Comparison of ENCODE assay signal across 18 cellular contexts in the genomic region with DNA sequence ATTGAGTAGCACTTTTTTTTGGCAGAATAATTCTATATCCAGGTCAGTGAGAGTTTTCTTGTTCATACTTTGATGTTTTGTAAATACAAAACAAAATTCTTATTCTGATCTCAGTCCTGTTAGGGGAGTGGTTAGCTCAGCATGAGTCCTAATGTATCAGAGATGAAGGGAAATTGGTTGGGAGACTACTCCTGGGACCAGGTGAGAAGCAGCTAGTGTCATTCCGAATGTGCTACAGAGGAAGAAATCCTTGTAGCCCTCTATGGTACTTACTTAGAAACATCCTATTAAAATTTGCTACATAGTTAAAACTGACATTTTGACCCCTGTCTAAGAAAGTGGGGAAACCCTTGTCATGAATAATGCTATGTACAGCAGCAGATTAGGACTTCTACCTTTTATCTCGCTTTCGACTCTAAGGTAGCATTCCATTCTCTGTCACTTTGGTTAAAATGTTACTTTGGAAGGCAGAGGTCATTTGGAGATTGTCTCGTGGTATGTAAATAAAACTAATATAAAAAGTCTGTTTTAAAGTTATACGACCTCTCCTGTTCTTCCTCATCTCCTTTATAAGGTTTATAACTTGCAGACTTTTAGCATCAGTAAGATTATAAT.
A peak's percentile ranks its signal among the peaks of the same experiment; 100 is the strongest.
DNase-seq lines count a peak whose midpoint lies in the region; ATAC-seq, FAIRE-seq and TF ChIP-seq lines count a peak whose summit lies in the region.
"Had no signal": no experiment of that assay in that cellular context is flagged by ENCODE, and none has a peak within 500 bp of the region (broad histone marks: within the 10 kb centered on the region; RNA-seq: fewer than 3 reads in every experiment).

No MANE protein-coding gene starts in this region.

- no peak for DNase-seq in A549 (ENCODE audit: low read depth in 1 of 2, low spot score in 1 of 2)
- peak; percentile 12 for DNase-seq in epithelial cell of proximal tubule (ENCODE audit: low read depth)
- DNase-seq in left lobe of liver (ENCODE audit: low spot score) = no peak
- DNase-seq in pancreas = no peak
- DNase-seq in NCI-H1694 treated with DMSO at 0.1 percent for 48 hours (lab: John Stamatoyannopoulos, UW) = no peak
- DNase-seq in SHP77 (lab: John Stamatoyannopoulos, UW) = no peak
- DNase-seq in cerebellar cortex (ENCODE audit: low spot score) = no peak
- DNase-seq: Calu3; CD4-positive, alpha-beta memory T cell; GDM1; NCI-H1105 treated with DMSO at 0.1 percent for 48 hours; NCI-H2081; NCI-H2171; NCI-H526; Right ventricle myocardium superior had no signal

- no peak for TF ChIP-seq POLR2A in A549 (IDR thresholded peaks at IDR 0.05; ENCODE audit: low read length)

- FAIRE-seq in A549 (lab: Jason Lieb, UNC) = no peak
- peak; percentile 67 for FAIRE-seq in pancreas (lab: Jason Lieb, UNC)

- H3K4me2 ChIP-seq in A549 = peak overlapping the region; percentile 47
- H3K4me2 ChIP-seq: BLaER1 treated with 17β-estradiol and CSF1 and Interleukin-3, amounts not matched to agents 10 nM and 100 nM had no signal

- no peak overlapping the region for H3K4me3 ChIP-seq in A549
- no peak overlapping the region for H3K4me3 ChIP-seq in epithelial cell of proximal tubule (ENCODE audit: low read depth, low read length)
- no peak overlapping the region for H3K4me3 ChIP-seq in pancreas
- H3K4me3 ChIP-seq: BLaER1 treated with 17β-estradiol and CSF1 and Interleukin-3, amounts not matched to agents 10 nM and 100 nM had no signal

- no peak for TF ChIP-seq CTCF in A549 (IDR thresholded peaks at IDR 0.05)
- TF ChIP-seq CTCF in epithelial cell of proximal tubule (conservative IDR thresholded peaks at IDR 0.05; ENCODE audit: low read depth, low read length) = no peak
- TF ChIP-seq CTCF in pancreas (IDR thresholded peaks at IDR 0.05) = no peak

- CTCF ChIA-PET in A549 (lab: Yijun Ruan, JAX) = no interaction called here

- H3K27me3 ChIP-seq in pancreas = no peaks in the 10 kb centered on the region
- H3K27me3 ChIP-seq: BLaER1 treated with 17β-estradiol and CSF1 and Interleukin-3, amounts not matched to agents 10 nM and 100 nM had no signal

- no peaks in the 10 kb centered on the region for H3K36me3 ChIP-seq in pancreas
- H3K36me3 ChIP-seq: BLaER1 treated with 17β-estradiol and CSF1 and Interleukin-3, amounts not matched to agents 10 nM and 100 nM had no signal

- WGBS in A549 (ENCODE audit: missing lambda C conversion rate) = 46% methylated on average over 5 of the region's 5 CpGs
- WGBS in pancreas, 2 donors = 17 to 19% methylated on average over 5 of the region's 5 CpGs

- no peak for ATAC-seq in A549
- peak; percentile 88 for ATAC-seq in left lobe of liver
- peak; percentile 47 to 81 (median 66) for ATAC-seq in pancreas
- ATAC-seq in esophagus mucosa = no peak

- POLR2A ChIA-PET in A549 (lab: Yijun Ruan, JAX) = no interaction called here

- H3K9me3 ChIP-seq in A549 (no peaks in the 10 kb centered on the region), pancreas (no peaks in the 10 kb centered on the region)
- H3K9me3 ChIP-seq: BLaER1 treated with 17β-estradiol and CSF1 and Interleukin-3, amounts not matched to agents 10 nM and 100 nM had no signal

- no peak for TF ChIP-seq EP300 in A549 (IDR thresholded peaks at IDR 0.05)

- intact Hi-C loops in pancreas (cut with DNase I) = no loop called here

- H3K27ac ChIP-seq in A549 (no peak overlapping the region), pancreas (peak overlapping the region in 3 of 4 donors; percentile 10 to 30 (median 18))
- H3K27ac ChIP-seq: 22Rv1; BLaER1 treated with 17β-estradiol and CSF1 and Interleukin-3, amounts not matched to agents 10 nM and 100 nM had no signal

- TF ChIP-seq RAD21 in A549 (conservative IDR thresholded peaks at IDR 0.05 in 1 of 2, IDR thresholded peaks at IDR 0.05 in 1 of 2) = no peak

- H3K4me1 ChIP-seq in A549 (peaks cover 7% of the 10 kb centered on the region; the same call in 2 of the 3 replicates), pancreas (peaks cover 0 to 30% (median 27%) of the 10 kb centered on the region in 3 donors)
- H3K4me1 ChIP-seq: BLaER1 treated with 17β-estradiol and CSF1 and Interleukin-3, amounts not matched to agents 10 nM and 100 nM had no signal

TF ChIP-seq in A549, 52 proteins besides CTCF, POLR2A, EP300 and RAD21:
- TF ChIP-seq TFCP2L1 (CRISPR knock-in tag; IDR thresholded peaks at IDR 0.05) (no peak), TP53 (CRISPR knock-in tag; IDR thresholded peaks at IDR 0.05) (no peak), CHD4 (IDR thresholded peaks at IDR 0.05; ENCODE audit: borderline replicate concordance) (no peak), FOSL2 (IDR thresholded peaks at IDR 0.05) (no peak), FOSL2 (CRISPR knock-in tag; IDR thresholded peaks at IDR 0.05) (no peak), PHF8 (IDR thresholded peaks at IDR 0.05; ENCODE audit: borderline replicate concordance, low read depth) (no peak), RNF2 (IDR thresholded peaks at IDR 0.05; ENCODE audit: borderline replicate concordance, low read depth) (no peak), GATA3 (IDR thresholded peaks at IDR 0.05; ENCODE audit: borderline replicate concordance) (no peak), CEBPB (IDR thresholded peaks at IDR 0.05) (no peak), ZFP36 (IDR thresholded peaks at IDR 0.05; ENCODE audit: borderline replicate concordance, partially characterized antibody) (no peak), HDAC2 (IDR thresholded peaks at IDR 0.05) (no peak), FOSB (CRISPR knock-in tag; IDR thresholded peaks at IDR 0.05) (no peak), KDM5A (IDR thresholded peaks at IDR 0.05) (no peak), CHD2 (IDR thresholded peaks at IDR 0.05; ENCODE audit: low read length, partially characterized antibody) (no peak), HOXA7 (CRISPR knock-in tag; IDR thresholded peaks at IDR 0.05) (no peak)
- TF ChIP-seq, protein P1, sequence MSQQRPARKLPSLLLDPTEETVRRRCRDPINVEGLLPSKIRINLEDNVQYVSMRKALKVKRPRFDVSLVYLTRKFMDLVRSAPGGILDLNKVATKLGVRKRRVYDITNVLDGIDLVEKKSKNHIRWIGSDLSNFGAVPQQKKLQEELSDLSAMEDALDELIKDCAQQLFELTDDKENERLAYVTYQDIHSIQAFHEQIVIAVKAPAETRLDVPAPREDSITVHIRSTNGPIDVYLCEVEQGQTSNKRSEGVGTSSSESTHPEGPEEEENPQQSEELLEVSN (IDR thresholded peaks at IDR 0.05; ENCODE audit: borderline replicate concordance, low read depth) = no peak
- TF ChIP-seq, protein P2, sequence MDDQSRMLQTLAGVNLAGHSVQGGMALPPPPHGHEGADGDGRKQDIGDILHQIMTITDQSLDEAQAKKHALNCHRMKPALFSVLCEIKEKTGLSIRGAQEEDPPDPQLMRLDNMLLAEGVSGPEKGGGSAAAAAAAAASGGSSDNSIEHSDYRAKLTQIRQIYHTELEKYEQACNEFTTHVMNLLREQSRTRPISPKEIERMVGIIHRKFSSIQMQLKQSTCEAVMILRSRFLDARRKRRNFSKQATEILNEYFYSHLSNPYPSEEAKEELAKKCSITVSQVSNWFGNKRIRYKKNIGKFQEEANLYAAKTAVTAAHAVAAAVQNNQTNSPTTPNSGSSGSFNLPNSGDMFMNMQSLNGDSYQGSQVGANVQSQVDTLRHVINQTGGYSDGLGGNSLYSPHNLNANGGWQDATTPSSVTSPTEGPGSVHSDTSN (IDR thresholded peaks at IDR 0.05) = no peak
- TF ChIP-seq, protein P3, sequence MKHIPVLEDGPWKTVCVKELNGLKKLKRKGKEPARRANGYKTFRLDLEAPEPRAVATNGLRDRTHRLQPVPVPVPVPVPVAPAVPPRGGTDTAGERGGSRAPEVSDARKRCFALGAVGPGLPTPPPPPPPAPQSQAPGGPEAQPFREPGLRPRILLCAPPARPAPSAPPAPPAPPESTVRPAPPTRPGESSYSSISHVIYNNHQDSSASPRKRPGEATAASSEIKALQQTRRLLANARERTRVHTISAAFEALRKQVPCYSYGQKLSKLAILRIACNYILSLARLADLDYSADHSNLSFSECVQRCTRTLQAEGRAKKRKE (CRISPR knock-in tag; IDR thresholded peaks at IDR 0.05; ENCODE audit: low read depth) = no peak
- TF ChIP-seq, protein P4, sequence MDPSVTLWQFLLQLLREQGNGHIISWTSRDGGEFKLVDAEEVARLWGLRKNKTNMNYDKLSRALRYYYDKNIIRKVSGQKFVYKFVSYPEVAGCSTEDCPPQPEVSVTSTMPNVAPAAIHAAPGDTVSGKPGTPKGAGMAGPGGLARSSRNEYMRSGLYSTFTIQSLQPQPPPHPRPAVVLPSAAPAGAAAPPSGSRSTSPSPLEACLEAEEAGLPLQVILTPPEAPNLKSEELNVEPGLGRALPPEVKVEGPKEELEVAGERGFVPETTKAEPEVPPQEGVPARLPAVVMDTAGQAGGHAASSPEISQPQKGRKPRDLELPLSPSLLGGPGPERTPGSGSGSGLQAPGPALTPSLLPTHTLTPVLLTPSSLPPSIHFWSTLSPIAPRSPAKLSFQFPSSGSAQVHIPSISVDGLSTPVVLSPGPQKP (IDR thresholded peaks at IDR 0.05; ENCODE audit: low read depth, low read length) = no peak
- TF ChIP-seq, protein P5, sequence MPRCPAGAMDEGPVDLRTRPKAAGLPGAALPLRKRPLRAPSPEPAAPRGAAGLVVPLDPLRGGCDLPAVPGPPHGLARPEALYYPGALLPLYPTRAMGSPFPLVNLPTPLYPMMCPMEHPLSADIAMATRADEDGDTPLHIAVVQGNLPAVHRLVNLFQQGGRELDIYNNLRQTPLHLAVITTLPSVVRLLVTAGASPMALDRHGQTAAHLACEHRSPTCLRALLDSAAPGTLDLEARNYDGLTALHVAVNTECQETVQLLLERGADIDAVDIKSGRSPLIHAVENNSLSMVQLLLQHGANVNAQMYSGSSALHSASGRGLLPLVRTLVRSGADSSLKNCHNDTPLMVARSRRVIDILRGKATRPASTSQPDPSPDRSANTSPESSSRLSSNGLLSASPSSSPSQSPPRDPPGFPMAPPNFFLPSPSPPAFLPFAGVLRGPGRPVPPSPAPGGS (IDR thresholded peaks at IDR 0.05) = no peak

Comparison
In these comparisons a context has a peak if more than half of its experiments do, and no peak if none do; other contexts are left out.
1. ATAC-seq: peak in left lobe of liver (single experiment) and pancreas (4 of 4); none in A549 (0 of 2) and esophagus mucosa (single experiment).
2. H3K27ac ChIP-seq: peak in pancreas (3 of 4); none in A549 (0 of 2).